ENCODE assay signal across 22 cellular contexts in genomic region chr2:1790473-1790872, GRCh38.
"Had no signal": no experiment of that assay in that cellular context is flagged by ENCODE, and none has a peak within 500 bp of the region (broad histone marks: within the 10 kb centered on the region; RNA-seq: fewer than 3 reads in every experiment).

No MANE protein-coding gene starts in this region.

- H3K36me3 ChIP-seq: heart left ventricle, ovary, suprapubic skin, thyroid gland, upper lobe of left lung, uterus had no signal

- H3K4me1 Mint-ChIP-seq: neural crest cell; stimulated activated effector memory CD8-positive, alpha-beta T cell treated with anti-CD3 and anti-CD28 coated beads, Interleukin-12 subunit alpha, Interleukin-12 subunit beta, amount 100 ng/mL, for 72 hours had no signal

- H3K4me3 ChIP-seq: dorsolateral prefrontal cortex, heart left ventricle, ovary, smooth muscle cell, suprapubic skin, thyroid gland, upper lobe of left lung, uterus had no signal

- H3K9me3 ChIP-seq: heart left ventricle, ovary, suprapubic skin, thyroid gland, upper lobe of left lung, uterus had no signal

- H3K4me2 ChIP-seq: smooth muscle cell had no signal

- H3K27ac ChIP-seq: ovary, suprapubic skin, thyroid gland, upper lobe of left lung, uterus had no signal

- H3K9me3 Mint-ChIP-seq: naive thymus-derived CD8-positive, alpha-beta T cell; neural crest cell; stimulated activated effector memory CD8-positive, alpha-beta T cell treated with anti-CD3 and anti-CD28 coated beads, Interleukin-12 subunit alpha, Interleukin-12 subunit beta, amount 100 ng/mL, for 72 hours had no signal

- DNase-seq: cortex of kidney; dorsolateral prefrontal cortex; effector CD8-positive, alpha-beta T cell; foreskin melanocyte; heart left ventricle; hippocampal formation; left colon; mesendoderm; ovary; right cardiac atrium; stimulated activated CD4-positive, alpha-beta T cell treated with anti-CD3 and anti-CD28 coated beads, Interleukin-4, amount 100 ng/mL, for 1 hour; stimulated activated CD8-positive, alpha-beta memory T cell treated with anti-CD3 and anti-CD28 coated beads, Interleukin-4, amount 100 ng/mL, for 48 hours; stimulated activated naive CD8-positive, alpha-beta T cell treated with anti-CD3 and anti-CD28 coated beads, Interleukin-15, Interleukin-2, amounts not matched to agents 100 U/mL and 50 U/mL, for 24 hours; thyroid gland; upper lobe of left lung; uterus had no signal

- H3K27me3 ChIP-seq: dorsolateral prefrontal cortex, ovary, thyroid gland, upper lobe of left lung, uterus had no signal

- H3K4me1 ChIP-seq: heart left ventricle, uterus had no signal

- H3K36me3 Mint-ChIP-seq: naive thymus-derived CD8-positive, alpha-beta T cell; stimulated activated effector memory CD8-positive, alpha-beta T cell treated with anti-CD3 and anti-CD28 coated beads, Interleukin-12 subunit alpha, Interleukin-12 subunit beta, amount 100 ng/mL, for 72 hours had no signal

- H3K27ac Mint-ChIP-seq: progenitor cell of endocrine pancreas; stimulated activated effector memory CD8-positive, alpha-beta T cell treated with anti-CD3 and anti-CD28 coated beads, Interleukin-12 subunit alpha, Interleukin-12 subunit beta, amount 100 ng/mL, for 72 hours had no signal

- H3K4me3 Mint-ChIP-seq: naive thymus-derived CD8-positive, alpha-beta T cell; neural crest cell; stimulated activated effector memory CD8-positive, alpha-beta T cell treated with anti-CD3 and anti-CD28 coated beads, Interleukin-12 subunit alpha, Interleukin-12 subunit beta, amount 100 ng/mL, for 72 hours had no signal
